Comparison of ENCODE assay signal across 8 cellular contexts in genomic region chr22:38461414-38462081, GRCh38. TPM values are rescaled to one million over a fixed set of nuclear protein-coding genes. Genes with fewer than 3 reads are reported as not detected.
DNase-seq lines count a peak whose midpoint lies in the region; ATAC-seq and TF ChIP-seq lines count a peak whose summit lies in the region.

No MANE protein-coding gene starts in this region.

- peaks cover 7% of the 10 kb centered on the region for H3K27me3 ChIP-seq in adrenal gland
- H3K27me3 ChIP-seq in heart left ventricle: peaks cover 0 to 70% (median 5%) of the 10 kb centered on the region in 9 donors
- no peaks in the 10 kb centered on the region for H3K27me3 ChIP-seq in vagina

- intact Hi-C loops in adrenal gland (cut with DNase I): no loop called here
- intact Hi-C loops in heart left ventricle (cut with DNase I): loop anchor here in 3 of 10 donors (5.0 to 10.0 kb wide), 3 partner anchors 46 to 103 kb away; partner anchors contain the start of gene DDX17 (in 1 of the 3)
- intact Hi-C loops in posterior cingulate gyrus (cut with DNase I): no loop called here
- intact Hi-C loops in vagina (cut with DNase I): no loop called here

- DNase-seq in DMS79 (lab: John Stamatoyannopoulos, UW) (peak; percentile 48), NCI-H1048 (lab: John Stamatoyannopoulos, UW) (peak; percentile 78), SK-N-DZ (ENCODE audit: low spot score) (peak; percentile 86), adrenal gland (peak; percentile 81 to 92 (median 85)), heart left ventricle (peak; percentile 86 to 91 (median 88)), posterior cingulate gyrus (peak; percentile 74 to 97 (median 86)), vagina (ENCODE audit: extremely low spot score in 2 of 2) (no peak)

- ATAC-seq in heart left ventricle (peak; percentile 54 to 81 (median 76)), GM21367 (IDR thresholded peaks at IDR 0.05; ENCODE audit: unreplicated experiment) (no peak)

- peak in 1 of 2 donors; percentile 79 for TF ChIP-seq POLR2A in adrenal gland (IDR thresholded peaks at IDR 0.05)
- no peak for TF ChIP-seq POLR2A in heart left ventricle (IDR thresholded peaks at IDR 0.05)
- no peak for TF ChIP-seq POLR2A in vagina (IDR thresholded peaks at IDR 0.05)

- WGBS in adrenal gland, 4 donors: 11 to 34% (median 20%) methylated on average over 19 to 51 of the region's 51 CpGs
- 14 to 29% (median 22%) methylated on average over 24 to 51 of the region's 51 CpGs for WGBS in heart left ventricle, 4 donors

- no peaks in the 10 kb centered on the region for H3K9me3 ChIP-seq in adrenal gland (replicated peaks in 1 of 3)
- H3K9me3 ChIP-seq in heart left ventricle: no peaks in the 10 kb centered on the region
- H3K9me3 ChIP-seq in vagina: no peaks in the 10 kb centered on the region

- peak overlapping the region in 1 of 4 donors; percentile 35 for H3K4me3 ChIP-seq in adrenal gland
- H3K4me3 ChIP-seq in heart left ventricle: peak overlapping the region in 10 of 12 donors; percentile 9 to 43 (median 30)
- peak overlapping the region; percentile 1 to 9 for H3K4me3 ChIP-seq in vagina

- TF ChIP-seq CTCF in adrenal gland (IDR thresholded peaks at IDR 0.05): peak in 2 of 6 experiments; percentile 8 to 29
- TF ChIP-seq CTCF in heart left ventricle (IDR thresholded peaks at IDR 0.05): peak in 2 of 12 donors; percentile 3 to 5
- no peak for TF ChIP-seq CTCF in vagina (IDR thresholded peaks at IDR 0.05)

- no peaks in the 10 kb centered on the region for H3K36me3 ChIP-seq in adrenal gland (replicated peaks in 1 of 2)
- no peaks in the 10 kb centered on the region for H3K36me3 ChIP-seq in heart left ventricle
- no peaks in the 10 kb centered on the region for H3K36me3 ChIP-seq in vagina

- H3K27ac ChIP-seq in adrenal gland (no peak overlapping the region), heart left ventricle (peak overlapping the region in 9 of 12 donors; percentile 11 to 82 (median 71)), vagina (no peak overlapping the region)

- H3K4me1 ChIP-seq in adrenal gland (replicated peaks in 1 of 2) (peaks cover 3 to 10% of the 10 kb centered on the region in 2 donors), heart left ventricle (peaks cover 0 to 50% (median 20%) of the 10 kb centered on the region in 12 donors), vagina (peaks cover 11% of the 10 kb centered on the region)

RNA-seq across cellular contexts. Expression of gene KDELR3, which starts 6.3 kb away (rescaled TPM):
- polyA plus RNA-seq in SK-N-DZ (2014; cell fraction: cytosol; rRNA removed): 0.34 and 2.2 TPM in 2 replicates
- not detected in 2 replicates for polyA plus RNA-seq in SK-N-DZ (2014; cell fraction: nucleus; rRNA removed)
- total RNA-seq in adrenal gland: 10 to 100 TPM in 3 of 8 donors, 1 to 10 TPM in 5; 5.1 to 18.0 (median 8.3) TPM
- 10 to 100 TPM in 2 of 3 donors, 1 to 10 TPM in 1; 8.0 to 11.0 (median 10.2) TPM for polyA plus RNA-seq in adrenal gland
- total RNA-seq in heart left ventricle: 10 to 100 TPM in 4 of 9 donors, 1 to 10 TPM in 5; 4.4 to 15.5 (median 8.5) TPM
- 10 to 100 TPM in 1 of 2 donors, 1 to 10 TPM in 1; 7.8 to 10.5 TPM for polyA plus RNA-seq in heart left ventricle
- 3.9 TPM for total RNA-seq in vagina

RNA-seq across cellular contexts. Expression of gene KCNJ4, which starts 6.5 kb away (rescaled TPM):
- 0.27 and 0.30 TPM in 2 replicates for polyA plus RNA-seq in SK-N-DZ (2014; cell fraction: cytosol; rRNA removed)
- not detected in 2 replicates for polyA plus RNA-seq in SK-N-DZ (2014; cell fraction: nucleus; rRNA removed)
- total RNA-seq in adrenal gland (under 1 TPM in 4 of 8 donors, not detected in 4; 0.20 to 0.38 (median 0.31) TPM), heart left ventricle (10 to 100 TPM; 14.5 to 85.5 (median 39.7) TPM), vagina (not detected)
- polyA plus RNA-seq in adrenal gland (under 1 TPM; 0.07 to 0.56 (median 0.27) TPM), heart left ventricle (10 to 100 TPM; 20.3 to 57.9 TPM)

RNA-seq across cellular contexts. Expression of gene DDX17, which starts 44.6 kb away (rescaled TPM):
- polyA plus RNA-seq in SK-N-DZ (2014; cell fraction: cytosol; rRNA removed): 407 and 486 TPM in 2 replicates
- polyA plus RNA-seq in SK-N-DZ (2014; cell fraction: nucleus; rRNA removed): 996 and 1,586 TPM in 2 replicates
- total RNA-seq in adrenal gland (100 to 1,000 TPM; 218 to 668 (median 474) TPM), heart left ventricle (100 to 1,000 TPM; 149 to 202 (median 170) TPM), vagina (1,042 TPM)
- polyA plus RNA-seq in adrenal gland (100 to 1,000 TPM; 184 to 342 (median 203) TPM), heart left ventricle (100 to 1,000 TPM; 133 to 153 TPM)

Comparison
In these comparisons a context has a peak if more than half of its experiments do, and no peak if none do; other contexts are left out.
1. DNase-seq: peak in DMS79 (single experiment), NCI-H1048 (single experiment), SK-N-DZ (single experiment), adrenal gland (7 of 7), heart left ventricle (5 of 5) and posterior cingulate gyrus (10 of 10); none in vagina (0 of 2).
2. H3K27ac ChIP-seq: peak in heart left ventricle (9 of 12); none in adrenal gland (0 of 5) and vagina (single experiment).
3. RNA of gene KCNJ4, which starts 6.5 kb away (total RNA-seq): 14.5 to 85.5 TPM in heart left ventricle; 0.20 to 0.38 TPM in adrenal gland and not detected in vagina (single experiment); every median in the first group is over 10 times any median in the second.